14 cellular contexts compared by ENCODE assay signal in genomic region chr2:109690457-109690821, GRCh38.
DNase-seq lines count a peak whose midpoint lies in the region; TF ChIP-seq lines count a peak whose summit lies in the region.
"Had no signal": no experiment of that assay in that cellular context is flagged by ENCODE, and none has a peak within 500 bp of the region (broad histone marks: within the 10 kb centered on the region; RNA-seq: fewer than 3 reads in every experiment).

No MANE protein-coding gene starts in this region.

- no peak overlapping the region for H3K4me2 ChIP-seq in smooth muscle cell
- no peak overlapping the region for H3K4me2 ChIP-seq in mesenchymal stem cell (ENCODE audit: low read length, poor library complexity, severe bottlenecking)

- H3K9me3 ChIP-seq in Caco-2 = no peaks in the 10 kb centered on the region
- no peaks in the 10 kb centered on the region for H3K9me3 ChIP-seq in esophagus (ENCODE audit: control insufficient read depth in 2 of 2, insufficient read depth in 1 of 2, low read depth in 1 of 2, low read length in 1 of 2)
- no peaks in the 10 kb centered on the region for H3K9me3 ChIP-seq in mucosa of rectum (ENCODE audit: control insufficient read depth in 2 of 2, low read length in 2 of 2)
- no peaks in the 10 kb centered on the region for H3K9me3 ChIP-seq in smooth muscle cell (replicated peaks; ENCODE audit: low read depth)
- no peaks in the 10 kb centered on the region for H3K9me3 ChIP-seq in mesenchymal stem cell (ENCODE audit: control insufficient read depth, low read length)

- no peaks in the 10 kb centered on the region for H3F3A ChIP-seq in smooth muscle cell (ENCODE audit: low read depth)

- CTCF ChIA-PET in Caco-2 (lab: Charles Lee) = interaction anchor here (0.6 to 2.4 kb wide), 10 partner anchors 8 to 144 kb away, joined by 3 to 11 read pairs (median 3); no protein-coding TSS in a partner anchor

- no peak overlapping the region for H3K18ac ChIP-seq in mesenchymal stem cell (ENCODE audit: low read depth in 1 of 2, low read length in 2 of 2)

- no peak for DNase-seq in Caco-2
- no peak for DNase-seq in smooth muscle cell (lab: John Stamatoyannopoulos, UW; ENCODE audit: unreplicated experiment)
- DNase-seq in dorsolateral prefrontal cortex = no peak
- DNase-seq in A172 (ENCODE audit: low spot score) = no peak
- no peak for DNase-seq in mesenchymal stem cell
- DNase-seq in iPS-NIHi7 (ENCODE audit: extremely low spot score) = no peak
- DNase-seq: activated CD4-positive, alpha-beta T cell treated with anti-CD3 and anti-CD28 coated beads, Interleukin-2, amount 50 U/mL, for 1 hour; activated naive CD8-positive, alpha-beta T cell treated with anti-CD3 and anti-CD28 coated beads, Interleukin-2, amount 50 U/mL, for 24 hours; activated T-cell treated with anti-CD3 and anti-CD28 coated beads, Interleukin-2, amount 50 U/mL, for 48 hours; GF-D8; Kasumi-1 had no signal

- H2AK5ac ChIP-seq in mesenchymal stem cell (ENCODE audit: low read length, severe bottlenecking) = no peak overlapping the region

- H2BK12ac ChIP-seq in mesenchymal stem cell (ENCODE audit: low read length in 2 of 2) = no peak overlapping the region

- peak overlapping the region; percentile 86 for H3K27ac Mint-ChIP-seq in Caco-2 (ENCODE audit: unreplicated experiment)
- H3K27ac Mint-ChIP-seq: activated naive CD8-positive, alpha-beta T cell treated with anti-CD3 and anti-CD28 coated beads, Interleukin-2, amount 50 U/mL, for 24 hours had no signal

- H3K4me1 Mint-ChIP-seq in Caco-2 (ENCODE audit: low read depth, unreplicated experiment) = peaks cover 55% of the 10 kb centered on the region

- peak overlapping the region; percentile 59 for H3K4me3 Mint-ChIP-seq in Caco-2 (ENCODE audit: unreplicated experiment)
- H3K4me3 Mint-ChIP-seq: activated naive CD8-positive, alpha-beta T cell treated with anti-CD3 and anti-CD28 coated beads, Interleukin-2, amount 50 U/mL, for 24 hours had no signal

- no peak overlapping the region for H4K8ac ChIP-seq in mesenchymal stem cell (ENCODE audit: low read length)

- no peak for TF ChIP-seq CTCF in Caco-2 (IDR thresholded peaks at IDR 0.05; ENCODE audit: insufficient read depth in 1 of 2, low read depth in 1 of 2, low read length in 1 of 2, severe bottlenecking in 1 of 2, unreplicated experiment in 1 of 2)
- no peak for TF ChIP-seq CTCF in smooth muscle cell (IDR thresholded peaks at IDR 0.05; ENCODE audit: borderline replicate concordance, insufficient read depth, poor library complexity, severe bottlenecking)
- TF ChIP-seq CTCF in dorsolateral prefrontal cortex (IDR thresholded peaks at IDR 0.05 in 54 of 56, conservative IDR thresholded peaks at IDR 0.05 in 2 of 56; ENCODE audit: low read depth in 1 of 56, partially characterized antibody in 56 of 56) = no peak

- no peak overlapping the region for H3K14ac ChIP-seq in mesenchymal stem cell (ENCODE audit: low read length in 2 of 2)

- H3K27ac ChIP-seq in esophagus (ENCODE audit: low read depth in 2 of 2, low read length in 1 of 2) (peak overlapping the region; percentile 99), mucosa of rectum (ENCODE audit: low read depth in 2 of 2, low read length in 2 of 2) (peak overlapping the region; percentile 97 to 98), smooth muscle cell (ENCODE audit: low read depth) (peak overlapping the region; percentile 42), dorsolateral prefrontal cortex (no peak overlapping the region), mesenchymal stem cell (ENCODE audit: low read length, poor library complexity, severe bottlenecking) (no peak overlapping the region)
- H3K27ac ChIP-seq: SK-N-MC had no signal

- H3K36me3 ChIP-seq in Caco-2 (ENCODE audit: control insufficient read depth, insufficient read depth, low read length) (no peaks in the 10 kb centered on the region), esophagus (ENCODE audit: control insufficient read depth in 2 of 2, insufficient read depth in 2 of 2, low read length in 1 of 2) (no peaks in the 10 kb centered on the region), mucosa of rectum (ENCODE audit: control insufficient read depth in 2 of 2, insufficient read depth in 2 of 2, low read length in 2 of 2) (no peaks in the 10 kb centered on the region), smooth muscle cell (ENCODE audit: low read depth) (no peaks in the 10 kb centered on the region), mesenchymal stem cell (ENCODE audit: control insufficient read depth in 1 of 2, insufficient read depth in 2 of 2, low read depth in 1 of 2, low read length in 2 of 2) (no peaks in the 10 kb centered on the region)

- H3K27me3 Mint-ChIP-seq in Caco-2 (ENCODE audit: insufficient read depth, unreplicated experiment) = no peaks in the 10 kb centered on the region

- no peak overlapping the region for H2BK120ac ChIP-seq in mesenchymal stem cell (ENCODE audit: low read depth, low read length)

- BruUV-seq in Caco-2 (replicated peaks; lab: Mats Ljungman, UMichigan) = no TSS peak

- H2BK5ac ChIP-seq in mesenchymal stem cell (ENCODE audit: low read depth, low read length, poor library complexity, severe bottlenecking) = no peak overlapping the region

- no peak overlapping the region for H3K23ac ChIP-seq in mesenchymal stem cell (ENCODE audit: low read length in 2 of 2)

- POLR2A ChIA-PET in Caco-2 (lab: Charles Lee) = interaction anchor here (0.6 to 2.4 kb wide), 5 partner anchors 8 to 76 kb away, joined by 3 to 29 read pairs (median 5); partner anchors contain the start of genes SEPTIN10 and SOWAHC

- WGBS in esophagus, 2 donors = 29 to 38% methylated on average over 6 of the region's 6 CpGs
- 50% methylated on average over 6 of the region's 6 CpGs for WGBS in smooth muscle cell (ENCODE audit: low lambda C conversion rate)
- 73% methylated on average over 6 of the region's 6 CpGs for WGBS in mesenchymal stem cell

- H2AFZ ChIP-seq in smooth muscle cell (ENCODE audit: low read depth) = no peak overlapping the region
- no peak overlapping the region for H2AFZ ChIP-seq in mesenchymal stem cell (ENCODE audit: low read depth, low read length)

- peaks cover 7% of the 10 kb centered on the region for H3K36me3 Mint-ChIP-seq in Caco-2 (ENCODE audit: insufficient read depth, unreplicated experiment)

- no peaks in the 10 kb centered on the region for H3K79me1 ChIP-seq in mesenchymal stem cell (replicated peaks; ENCODE audit: low read length, poor library complexity, severe bottlenecking)

- no peak overlapping the region for H2BK15ac ChIP-seq in mesenchymal stem cell (ENCODE audit: low read depth, poor library complexity, severe bottlenecking)

- H3K9ac ChIP-seq in mucosa of rectum (ENCODE audit: low read depth in 1 of 2, low read length in 2 of 2) = no peak overlapping the region
- H3K9ac ChIP-seq in smooth muscle cell (ENCODE audit: low read depth) = no peak overlapping the region
- H3K9ac ChIP-seq in mesenchymal stem cell (ENCODE audit: low read length) = no peak overlapping the region

- intact Hi-C loops in Caco-2 (cut with micrococcal nuclease; ENCODE audit: unreplicated experiment) = loop anchor here (1.0 to 2.0 kb wide), 5 partner anchors 14 to 76 kb away; partner anchors contain the start of gene SOWAHC
- intact Hi-C loops in dorsolateral prefrontal cortex (cut with DNase I) = no loop called here

- no peak overlapping the region for H3K4ac ChIP-seq in mesenchymal stem cell (ENCODE audit: low read depth in 1 of 2, low read length in 2 of 2)

- H3K27me3 ChIP-seq in Caco-2 (replicated peaks; ENCODE audit: control insufficient read depth, insufficient read depth, low read length) (no peaks in the 10 kb centered on the region), esophagus (ENCODE audit: control insufficient read depth in 1 of 2, insufficient read depth in 2 of 2, low read length in 2 of 2) (no peaks in the 10 kb centered on the region), mucosa of rectum (ENCODE audit: control insufficient read depth in 2 of 2, insufficient read depth in 2 of 2, low read length in 2 of 2) (no peaks in the 10 kb centered on the region), smooth muscle cell (ENCODE audit: low read depth) (no peaks in the 10 kb centered on the region), dorsolateral prefrontal cortex (no peaks in the 10 kb centered on the region), mesenchymal stem cell (ENCODE audit: control insufficient read depth in 1 of 2, insufficient read depth in 1 of 2, low read length in 2 of 2) (peaks cover 0 to under 1% of the 10 kb centered on the region in 2 experiments)

- no peaks in the 10 kb centered on the region for H3K9me3 Mint-ChIP-seq in Caco-2 (ENCODE audit: unreplicated experiment)

- H4K20me1 ChIP-seq in smooth muscle cell (ENCODE audit: low read depth) = no peaks in the 10 kb centered on the region

- H3K79me2 ChIP-seq in smooth muscle cell (ENCODE audit: low read depth) = no peaks in the 10 kb centered on the region

- no peak overlapping the region for H4K91ac ChIP-seq in mesenchymal stem cell (ENCODE audit: low read length)

- peaks cover 61% of the 10 kb centered on the region for H3K4me1 ChIP-seq in Caco-2
- peaks cover 8 to 9% of the 10 kb centered on the region in 2 donors for H3K4me1 ChIP-seq in esophagus (ENCODE audit: control insufficient read depth in 2 of 2, insufficient read depth in 2 of 2, low read length in 1 of 2)
- peaks cover 32 to 59% of the 10 kb centered on the region in 2 donors for H3K4me1 ChIP-seq in mucosa of rectum (ENCODE audit: control insufficient read depth in 2 of 2, insufficient read depth in 2 of 2, low read length in 2 of 2)
- peaks cover 4% of the 10 kb centered on the region for H3K4me1 ChIP-seq in smooth muscle cell (ENCODE audit: low read depth)
- peaks cover 5% of the 10 kb centered on the region for H3K4me1 ChIP-seq in mesenchymal stem cell (ENCODE audit: control insufficient read depth, insufficient read depth, low read depth, low read length)

- H3K4me3 ChIP-seq in Caco-2 (ENCODE audit: low read depth, low read length) = no peak overlapping the region
- no peak overlapping the region for H3K4me3 ChIP-seq in esophagus (ENCODE audit: low read depth in 1 of 2, low read length in 2 of 2)
- H3K4me3 ChIP-seq in mucosa of rectum (ENCODE audit: low read length in 2 of 2) = no peak overlapping the region
- no peak overlapping the region for H3K4me3 ChIP-seq in smooth muscle cell
- H3K4me3 ChIP-seq in dorsolateral prefrontal cortex = no peak overlapping the region
- H3K4me3 ChIP-seq in mesenchymal stem cell (ENCODE audit: insufficient read depth in 1 of 2, low read depth in 1 of 2, low read length in 2 of 2) = no peak overlapping the region
- H3K4me3 ChIP-seq: SK-N-MC had no signal

Comparison
In these comparisons a context has a peak if more than half of its experiments do, and no peak if none do; other contexts are left out.
1. H3K27ac ChIP-seq: peak in esophagus (2 of 2), mucosa of rectum (2 of 2) and smooth muscle cell (single experiment); none in dorsolateral prefrontal cortex (0 of 59) and mesenchymal stem cell (single experiment).